In genomic region chr19:8366961-8367326, GRCh38 we compare ENCODE assay signal across 10 cellular contexts. TPM values are rescaled to one million over a fixed set of nuclear protein-coding genes. Genes with fewer than 3 reads are reported as not detected.
DNase-seq lines count a peak whose midpoint lies in the region; ATAC-seq and TF ChIP-seq lines count a peak whose summit lies in the region.
"Had no signal": no experiment of that assay in that cellular context is flagged by ENCODE, and none has a peak within 500 bp of the region (broad histone marks: within the 10 kb centered on the region; RNA-seq: fewer than 3 reads in every experiment).

No MANE protein-coding gene starts in this region.

- ATAC-seq in heart right ventricle (peak in 4 of 8 donors; percentile 1 to 17 (median 4)), sciatic nerve (peak; percentile 3), HG02884 (IDR thresholded peaks at IDR 0.05; ENCODE audit: unreplicated experiment) (no peak)

- DNase-seq in amniotic epithelial cell (ENCODE audit: low read depth) (peak; percentile 57), heart right ventricle (no peak), sciatic nerve (ENCODE audit: low spot score) (peak; percentile 67), HK-2 (ENCODE audit: unreplicated experiment) (no peak), occipital lobe (lab: John Stamatoyannopoulos, UW) (no peak), NCI-H187 treated with DMSO at 0.1 percent for 48 hours (lab: John Stamatoyannopoulos, UW) (no peak)
- DNase-seq: activated CD4-positive, CD25-positive, alpha-beta regulatory T cell; DMS153 had no signal

- TF ChIP-seq CTCF in heart right ventricle (IDR thresholded peaks at IDR 0.05) = no peak

- H3K9ac ChIP-seq in ES-I3 (ENCODE audit: low read depth, low read length) = peak overlapping the region; percentile 43; the same call in 1 of the 2 replicates

- peak overlapping the region in 7 of 10 donors; percentile 13 to 79 (median 23) for H3K4me3 ChIP-seq in heart right ventricle

- H3K4me1 ChIP-seq in ES-I3 (ENCODE audit: insufficient read depth, low read length) (peaks cover 18% of the 10 kb centered on the region; the same call in 1 of the 2 replicates), heart right ventricle (peaks cover 17 to 84% (median 59%) of the 10 kb centered on the region in 9 donors)

- H3K9me3 ChIP-seq in ES-I3 (ENCODE audit: control insufficient read depth, insufficient read depth, low read length) (no peaks in the 10 kb centered on the region), heart right ventricle (no peaks in the 10 kb centered on the region)

- intact Hi-C loops in heart right ventricle (cut with DNase I) (loop anchor here in 3 of 10 donors (1.0 to 2.0 kb wide), 3 partner anchors 23 to 26 kb away; partner anchors contain the start of gene RAB11B (in 2 of the 3)), sciatic nerve (cut with DNase I) (no loop called here)

- 37 to 38% methylated on average over 13 of the region's 13 CpGs for WGBS in heart right ventricle, 2 donors

- H3K36me3 ChIP-seq in ES-I3 (ENCODE audit: insufficient read depth, low read length) = no peaks in the 10 kb centered on the region; the same call in 1 of the 2 replicates
- H3K36me3 ChIP-seq in heart right ventricle = peaks cover 0 to 44% (median 0%) of the 10 kb centered on the region in 9 donors

- peaks cover 0 to 30% (median 0%) of the 10 kb centered on the region in 7 donors for H3K27me3 ChIP-seq in heart right ventricle

- H3K27ac ChIP-seq in heart right ventricle = peak overlapping the region in 9 of 10 donors; percentile 31 to 93 (median 78)

RNA-seq across cellular contexts. Expression of gene ANGPTL4, which starts 3.0 kb away (rescaled TPM):
- total RNA-seq in heart right ventricle = 100 to 1,000 TPM in 1 of 10 donors, 10 to 100 TPM in 1, 1 to 10 TPM in 8; 1.5 to 154 (median 4.5) TPM
- polyA plus RNA-seq in heart right ventricle = 10 to 100 TPM; 11.3 to 28.7 TPM
- 9.2 TPM for total RNA-seq in sciatic nerve
- total RNA-seq in occipital lobe = 0.94 TPM

RNA-seq across cellular contexts. Expression of gene RAB11B, which starts 23.2 kb away (rescaled TPM):
- 100 to 1,000 TPM; 140 to 178 (median 159) TPM for total RNA-seq in heart right ventricle
- polyA plus RNA-seq in heart right ventricle = 100 to 1,000 TPM; 111 to 112 TPM
- 91.6 TPM for total RNA-seq in sciatic nerve
- 76.9 TPM for total RNA-seq in occipital lobe

RNA-seq across cellular contexts. Expression of gene KANK3, which starts 23.9 kb away (rescaled TPM):
- total RNA-seq in heart right ventricle (10 to 100 TPM; 10.2 to 26.1 (median 16.7) TPM), sciatic nerve (28.2 TPM), occipital lobe (5.1 TPM)
- 10 to 100 TPM; 23.8 to 34.0 TPM for polyA plus RNA-seq in heart right ventricle

RNA-seq across cellular contexts. Expression of gene RPS28, which starts 45.6 kb away (rescaled TPM):
- total RNA-seq in heart right ventricle (1,000 to 10,000 TPM in 9 of 10 donors, 100 to 1,000 TPM in 1; 992 to 1,375 (median 1,101) TPM), sciatic nerve (893 TPM), occipital lobe (161 TPM)
- polyA plus RNA-seq in heart right ventricle = 100 to 1,000 TPM; 883 to 920 TPM

RNA-seq across cellular contexts. Expression of gene NDUFA7, which starts 45.8 kb away (rescaled TPM):
- total RNA-seq in heart right ventricle (100 to 1,000 TPM in 5 of 10 donors, 10 to 100 TPM in 5; 74.7 to 124 (median 99.7) TPM), sciatic nerve (24.7 TPM), occipital lobe (10.5 TPM)
- polyA plus RNA-seq in heart right ventricle = 100 to 1,000 TPM; 227 to 436 TPM

Comparison
In these comparisons a context has a peak if more than half of its experiments do, and no peak if none do; other contexts are left out.
1. DNase-seq: peak in amniotic epithelial cell (single experiment) and sciatic nerve (single experiment); none in heart right ventricle (0 of 2), HK-2 (single experiment), occipital lobe (single experiment) and NCI-H187 treated with DMSO at 0.1 percent for 48 hours (single experiment).